In the genomic region with DNA sequence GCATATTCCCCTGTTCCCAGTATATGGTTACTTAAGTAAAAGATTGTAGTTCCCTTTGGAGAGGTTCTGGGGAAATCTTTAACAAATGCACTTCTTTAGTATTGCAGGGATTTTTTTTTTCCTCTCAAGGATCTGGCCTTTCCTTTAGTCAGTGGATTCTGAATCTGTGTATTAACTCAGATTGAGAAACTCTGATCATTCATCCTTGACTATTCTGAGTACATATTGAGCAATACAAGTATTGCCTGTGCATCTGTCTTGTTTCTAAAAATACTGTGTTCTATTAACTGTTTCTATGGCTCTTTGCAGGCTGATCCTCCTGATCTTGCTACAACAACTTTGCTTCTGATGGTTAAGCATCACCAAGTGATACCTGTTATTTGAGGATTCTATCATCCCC, we compare ENCODE assay signal across 15 cellular contexts.
DNase-seq lines count a peak whose midpoint lies in the region.
"Had no signal": no experiment of that assay in that cellular context is flagged by ENCODE, and none has a peak within 500 bp of the region (broad histone marks: within the 10 kb centered on the region; RNA-seq: fewer than 3 reads in every experiment).

No MANE protein-coding gene starts in this region.

- H3K9ac ChIP-seq in skeletal muscle tissue (ENCODE audit: low read depth in 1 of 3, low read length in 3 of 3) = no peak overlapping the region

- peak overlapping the region; percentile 68 for H3K27ac ChIP-seq in skeletal muscle tissue (ENCODE audit: low read depth, low read length)
- H3K27ac ChIP-seq: 22Rv1 had no signal

- in situ Hi-C loops in ACHN (cut with HindIII; ENCODE audit: low pct_ligation_motif_present, low pct_unique_long_range_greater_than_20kb, low sequenced_read_pairs) = no loop called here

- DNase-seq in DMS 273 (lab: John Stamatoyannopoulos, UW; ENCODE audit: unreplicated experiment) = peak; percentile 30
- no peak for DNase-seq in DMS 273 treated with DMSO at 0.1 percent for 48 hours (lab: John Stamatoyannopoulos, UW)
- DNase-seq in NCI-H446 treated with DMSO at 0.1 percent for 48 hours (lab: John Stamatoyannopoulos, UW) = peak; percentile 88
- peak; percentile 65 for DNase-seq in fibroblast of the conjunctiva (ENCODE audit: low read depth)
- DNase-seq in ACHN = no peak
- DNase-seq in activated T-cell treated with anti-CD3 and anti-CD28 coated beads, Interleukin-2, amount 50 U/mL, for 48 hours = no peak
- DNase-seq in NCI-H2029 treated with DMSO at 0.1 percent for 48 hours (lab: John Stamatoyannopoulos, UW) = no peak
- DNase-seq: activated CD4-positive, alpha-beta T cell treated with anti-CD3 and anti-CD28 coated beads, Interleukin-2, amount 10 ng/mL, durations not matched to agents 7 days and 5 days; DMS153; naive thymus-derived CD4-positive, alpha-beta T cell; NCI-H146; small intestine had no signal

- peaks cover 11 to 37% (median 20%) of the 10 kb centered on the region in 3 donors for H3K4me1 ChIP-seq in skeletal muscle tissue (ENCODE audit: control insufficient read depth in 3 of 3, insufficient read depth in 3 of 3, low read length in 3 of 3)
- H3K4me1 ChIP-seq: breast epithelium had no signal

- H3K27me3 ChIP-seq in skeletal muscle tissue (ENCODE audit: control insufficient read depth in 3 of 3, insufficient read depth in 3 of 3, low read length in 3 of 3) = no peaks in the 10 kb centered on the region
- H3K27me3 ChIP-seq: breast epithelium had no signal

- H3K36me3 ChIP-seq in skeletal muscle tissue (ENCODE audit: control insufficient read depth in 3 of 3, insufficient read depth in 3 of 3, low read length in 3 of 3) = no peaks in the 10 kb centered on the region
- H3K36me3 ChIP-seq: breast epithelium had no signal

- no peaks in the 10 kb centered on the region for H3K9me3 ChIP-seq in skeletal muscle tissue (ENCODE audit: control insufficient read depth in 3 of 3, low read length in 3 of 3)
- H3K9me3 ChIP-seq: breast epithelium had no signal

- H3K4me3 ChIP-seq in skeletal muscle tissue (ENCODE audit: low read length in 3 of 3) = peak overlapping the region in 1 of 3 donors; percentile 22
- H3K4me3 ChIP-seq: breast epithelium had no signal

Comparison
In these comparisons a context has a peak if more than half of its experiments do, and no peak if none do; other contexts are left out.
1. DNase-seq: peak in DMS 273 (single experiment), NCI-H446 treated with DMSO at 0.1 percent for 48 hours (single experiment) and fibroblast of the conjunctiva (single experiment); none in DMS 273 treated with DMSO at 0.1 percent for 48 hours (single experiment), ACHN (single experiment), activated T-cell treated with anti-CD3 and anti-CD28 coated beads, Interleukin-2, amount 50 U/mL, for 48 hours (0 of 2) and NCI-H2029 treated with DMSO at 0.1 percent for 48 hours (single experiment).